ENCODE assay signal across 1 cellular context in genomic region chr14:75711134-75711795, GRCh38.
TF ChIP-seq lines count a peak whose summit lies in the region.

No MANE protein-coding gene starts in this region.

TF ChIP-seq in HepG2, 621 proteins besides CTCF, POLR2A, EP300 and RAD21 (continued from another document):
- TF ChIP-seq MXD4 (CRISPR knock-in tag; IDR thresholded peaks at IDR 0.05) = no peak
- no peak for TF ChIP-seq THAP9 (CRISPR knock-in tag; IDR thresholded peaks at IDR 0.05; ENCODE audit: borderline replicate concordance)
- TF ChIP-seq MXD1 (CRISPR knock-in tag; IDR thresholded peaks at IDR 0.05) = no peak
- no peak; the same call in 1 of the 2 replicates for TF ChIP-seq ZNF343 (CRISPR knock-in tag; IDR thresholded peaks at IDR 0.05)
- TF ChIP-seq TBX2 (CRISPR knock-in tag; IDR thresholded peaks at IDR 0.05; ENCODE audit: borderline replicate concordance) = no peak
- TF ChIP-seq ZBTB2 (CRISPR knock-in tag; IDR thresholded peaks at IDR 0.05; ENCODE audit: low read depth) = no peak
- TF ChIP-seq MAZ (IDR thresholded peaks at IDR 0.05; ENCODE audit: borderline replicate concordance, low read depth, low read length) = no peak
- TF ChIP-seq MAZ (CRISPR knock-in tag; IDR thresholded peaks at IDR 0.05; ENCODE audit: low read depth) = no peak
- TF ChIP-seq ZNF646 (CRISPR knock-in tag; IDR thresholded peaks at IDR 0.05) = no peak
- no peak for TF ChIP-seq ZNF691 (CRISPR knock-in tag; IDR thresholded peaks at IDR 0.05; ENCODE audit: borderline replicate concordance, low read depth)
- TF ChIP-seq ZNF597 (CRISPR knock-in tag; IDR thresholded peaks at IDR 0.05) = no peak
- no peak for TF ChIP-seq ZBTB46 (CRISPR knock-in tag; IDR thresholded peaks at IDR 0.05; ENCODE audit: borderline replicate concordance)
- TF ChIP-seq ZNF777 (CRISPR knock-in tag; IDR thresholded peaks at IDR 0.05) = peak; percentile 40; the same call in 1 of the 2 replicates
- no peak for TF ChIP-seq ZNF253 (CRISPR knock-in tag; IDR thresholded peaks at IDR 0.05; ENCODE audit: borderline replicate concordance)
- TF ChIP-seq SALL2 (CRISPR knock-in tag; IDR thresholded peaks at IDR 0.05) = 0 out of 2 replicates have a peak, but pooled peaks have one; percentile 32
- no peak for TF ChIP-seq RXRB (CRISPR knock-in tag; IDR thresholded peaks at IDR 0.05; ENCODE audit: borderline replicate concordance)
- TF ChIP-seq ARNTL (CRISPR knock-in tag; IDR thresholded peaks at IDR 0.05) = 0 out of 2 replicates have a peak, but pooled peaks have one; percentile 56
- TF ChIP-seq ZNF543 (CRISPR knock-in tag; IDR thresholded peaks at IDR 0.05) = 0 out of 2 replicates have a peak, but pooled peaks have one; percentile 52
- no peak for TF ChIP-seq TOPORS (CRISPR knock-in tag; IDR thresholded peaks at IDR 0.05)
- TF ChIP-seq FLYWCH1 (CRISPR knock-in tag; IDR thresholded peaks at IDR 0.05) = no peak
- no peak for TF ChIP-seq MYPOP (CRISPR knock-in tag; IDR thresholded peaks at IDR 0.05)
- no peak for TF ChIP-seq ZBED4 (CRISPR knock-in tag; IDR thresholded peaks at IDR 0.05; ENCODE audit: borderline replicate concordance)
- no peak for TF ChIP-seq ZNF773 (CRISPR knock-in tag; IDR thresholded peaks at IDR 0.05; ENCODE audit: borderline replicate concordance)
